Comparison of ENCODE assay signal across 18 cellular contexts in genomic region chr6:5389086-5389745, GRCh38.
"Had no signal": no experiment of that assay in that cellular context is flagged by ENCODE, and none has a peak within 500 bp of the region (broad histone marks: within the 10 kb centered on the region; RNA-seq: fewer than 3 reads in every experiment).

No MANE protein-coding gene starts in this region.

- H3K27me3 ChIP-seq: esophagus squamous epithelium, heart right ventricle, pancreas had no signal

- H3K36me3 Mint-ChIP-seq: mesothelial cell of epicardium, naive B cell had no signal

- H3K9me3 Mint-ChIP-seq: dendritic cell treated with granulocyte-macrophage colony-stimulating factor and Interleukin-4, amounts not matched to agents 40 ng/mL and 50 ng/mL, for 4 days; mesothelial cell of epicardium; naive B cell; nephron had no signal

- H3K27ac ChIP-seq: esophagus squamous epithelium, heart right ventricle, pancreas, skin epidermis had no signal

- DNase-seq: esophagus squamous epithelium; foreskin melanocyte; heart right ventricle; hypothalamus; kidney glomerular epithelial cell; mammary epithelial cell; naive B cell; occipital lobe; pancreas; stimulated activated CD4-positive, alpha-beta T cell treated with anti-CD3 and anti-CD28 coated beads, Interleukin-2, amount 100 ng/mL, for 48 hours; stimulated activated naive CD4-positive, alpha-beta T cell treated with Interleukin-2 at 50 U/mL for 16 hours; trophoblast cell had no signal

- ATAC-seq: heart right ventricle, left lobe of liver, pancreas, sciatic nerve had no signal

- H3K4me3 ChIP-seq: esophagus squamous epithelium, heart right ventricle, pancreas, skin epidermis had no signal

- H3K27me3 Mint-ChIP-seq: dendritic cell treated with granulocyte-macrophage colony-stimulating factor and Interleukin-4, amounts not matched to agents 40 ng/mL and 50 ng/mL, for 4 days; naive B cell had no signal

- H3K4me1 ChIP-seq: esophagus squamous epithelium, pancreas had no signal

- H3K9me3 ChIP-seq: esophagus squamous epithelium, heart right ventricle, pancreas had no signal

- H3K27ac Mint-ChIP-seq: dendritic cell treated with granulocyte-macrophage colony-stimulating factor and Interleukin-4, amounts not matched to agents 40 ng/mL and 50 ng/mL, for 4 days; mesothelial cell of epicardium; naive B cell; nephron had no signal

- H3K4me1 Mint-ChIP-seq: mesothelial cell of epicardium had no signal

- H3K4me3 Mint-ChIP-seq: dendritic cell treated with granulocyte-macrophage colony-stimulating factor and Interleukin-4, amounts not matched to agents 40 ng/mL and 50 ng/mL, for 4 days; mesothelial cell of epicardium; naive B cell; nephron had no signal

- H3K36me3 ChIP-seq: esophagus squamous epithelium, heart right ventricle, pancreas had no signal
